In genomic region chr14:23910081-23910875, GRCh38 we compare ENCODE assay signal across 1 cellular context.
TF ChIP-seq lines count a peak whose summit lies in the region.

No MANE protein-coding gene starts in this region.

TF ChIP-seq in HepG2, 621 proteins besides CTCF, POLR2A, EP300 and RAD21 (continued from another document and continues in another):
- TF ChIP-seq RBM22 (optimal IDR thresholded peaks at IDR 0.05; ENCODE audit: low read length), result no peak
- TF ChIP-seq MTA1 (CRISPR knock-in tag; IDR thresholded peaks at IDR 0.05; ENCODE audit: borderline replicate concordance), result no peak
- no peak for TF ChIP-seq ZNF225 (CRISPR knock-in tag; IDR thresholded peaks at IDR 0.05)
- peak; percentile 82 for TF ChIP-seq XRCC5 (optimal IDR thresholded peaks at IDR 0.05; ENCODE audit: low read length)
- peak; percentile 45; the same call in 1 of the 2 replicates for TF ChIP-seq ZNF318 (CRISPR knock-in tag; IDR thresholded peaks at IDR 0.05)
- no peak for TF ChIP-seq ZNF441 (CRISPR knock-in tag; IDR thresholded peaks at IDR 0.05; ENCODE audit: borderline replicate concordance)
- no peak for TF ChIP-seq YEATS4 (CRISPR knock-in tag; IDR thresholded peaks at IDR 0.05; ENCODE audit: borderline replicate concordance)
- 0 out of 2 replicates have a peak, but pooled peaks have one; percentile 17 for TF ChIP-seq FOXA3 (CRISPR knock-in tag; IDR thresholded peaks at IDR 0.05)
- TF ChIP-seq BRD4 (CRISPR knock-in tag; IDR thresholded peaks at IDR 0.05), result no peak
- TF ChIP-seq WIZ (CRISPR knock-in tag; IDR thresholded peaks at IDR 0.05), result no peak
- TF ChIP-seq ZFY (CRISPR knock-in tag; IDR thresholded peaks at IDR 0.05), result no peak
- TF ChIP-seq CCDC6 (CRISPR knock-in tag; IDR thresholded peaks at IDR 0.05), result no peak
- peak; percentile 63; the same call in 1 of the 2 replicates for TF ChIP-seq ZNF572 (CRISPR knock-in tag; IDR thresholded peaks at IDR 0.05)
- TF ChIP-seq ZNF609 (CRISPR knock-in tag; IDR thresholded peaks at IDR 0.05; ENCODE audit: borderline replicate concordance), result no peak
- TF ChIP-seq BCL3 (CRISPR knock-in tag; IDR thresholded peaks at IDR 0.05), result peak; percentile 55; the same call in 1 of the 2 replicates
- peak; percentile 61; the same call in 1 of the 2 replicates for TF ChIP-seq MEIS1 (CRISPR knock-in tag; IDR thresholded peaks at IDR 0.05; ENCODE audit: borderline replicate concordance)
- TF ChIP-seq NFYC (CRISPR knock-in tag; IDR thresholded peaks at IDR 0.05), result 0 out of 2 replicates have a peak, but pooled peaks have one; percentile 26
- no peak for TF ChIP-seq MTF2 (CRISPR knock-in tag; IDR thresholded peaks at IDR 0.05; ENCODE audit: borderline replicate concordance)
- no peak for TF ChIP-seq ZBTB20 (CRISPR knock-in tag; IDR thresholded peaks at IDR 0.05; ENCODE audit: borderline replicate concordance, low read depth)
- no peak for TF ChIP-seq ETS1 (CRISPR knock-in tag; IDR thresholded peaks at IDR 0.05)
- no peak for TF ChIP-seq ZNF18 (CRISPR knock-in tag; IDR thresholded peaks at IDR 0.05; ENCODE audit: insufficient replicate concordance)
- TF ChIP-seq ZNF552 (CRISPR knock-in tag; IDR thresholded peaks at IDR 0.05; ENCODE audit: borderline replicate concordance), result no peak
- peak; percentile 76; the same call in 1 of the 2 replicates for TF ChIP-seq CBX5 (CRISPR knock-in tag; IDR thresholded peaks at IDR 0.05; ENCODE audit: borderline replicate concordance)
- 0 out of 2 replicates have a peak, but pooled peaks have one; percentile 35 for TF ChIP-seq ZNF567 (CRISPR knock-in tag; IDR thresholded peaks at IDR 0.05; ENCODE audit: borderline replicate concordance)
- TF ChIP-seq DPF2 (CRISPR knock-in tag; IDR thresholded peaks at IDR 0.05; ENCODE audit: borderline replicate concordance, low read depth), result no peak
- TF ChIP-seq HBP1 (CRISPR knock-in tag; IDR thresholded peaks at IDR 0.05; ENCODE audit: low read depth), result no peak; the same call in 1 of the 2 replicates
- TF ChIP-seq NONO (IDR thresholded peaks at IDR 0.05), result no peak
- peak; percentile 66; the same call in 1 of the 2 replicates for TF ChIP-seq NONO (CRISPR knock-in tag; conservative IDR thresholded peaks at IDR 0.05)
- no peak for TF ChIP-seq HDAC1 (CRISPR knock-in tag; IDR thresholded peaks at IDR 0.05)
- no peak for TF ChIP-seq GRHL1 (CRISPR knock-in tag; conservative IDR thresholded peaks at IDR 0.05)
- no peak for TF ChIP-seq ZNF503 (CRISPR knock-in tag; IDR thresholded peaks at IDR 0.05)
- TF ChIP-seq TEAD3 (CRISPR knock-in tag; optimal IDR thresholded peaks at IDR 0.05; ENCODE audit: borderline replicate concordance), result peak; percentile 32
- peak; percentile 65; the same call in 1 of the 2 replicates for TF ChIP-seq IRF1 (CRISPR knock-in tag; IDR thresholded peaks at IDR 0.05; ENCODE audit: low read depth)
